ENCODE assay signal across 8 cellular contexts in genomic region chr1:162070094-162070748, GRCh38. TPM values are rescaled to one million over a fixed set of nuclear protein-coding genes. Genes with fewer than 3 reads are reported as not detected.
DNase-seq lines count a peak whose midpoint lies in the region; ATAC-seq and TF ChIP-seq lines count a peak whose summit lies in the region.

No MANE protein-coding gene starts in this region.

- H3K9me3 ChIP-seq in psoas muscle = no peaks in the 10 kb centered on the region

- no peak for DNase-seq in activated B cell treated with CpG ODN at 0.5 μM for 24 hours
- DNase-seq in foreskin fibroblast = peak in 1 of 2 donors; percentile 12
- peak in 1 of 2 donors; percentile 54 for DNase-seq in psoas muscle

- H3K36me3 Mint-ChIP-seq in activated B cell treated with CpG ODN at 0.5 μM for 24 hours (ENCODE audit: low read depth) = no peaks in the 10 kb centered on the region

- H3K36me3 ChIP-seq in psoas muscle (ENCODE audit: insufficient read depth in 1 of 2, low read depth in 1 of 2) = no peaks in the 10 kb centered on the region

- H3K4me3 ChIP-seq in foreskin fibroblast (ENCODE audit: low read depth in 1 of 2, low read length in 2 of 2) (peak overlapping the region; percentile 49 to 56), psoas muscle (peak overlapping the region; percentile 77)

- H3K27ac Mint-ChIP-seq in activated B cell treated with CpG ODN at 0.5 μM for 24 hours = no peak overlapping the region

- peak; percentile 9 for ATAC-seq in HG02938 (IDR thresholded peaks at IDR 0.05; ENCODE audit: unreplicated experiment)
- ATAC-seq in activated B cell treated with CpG ODN at 0.5 μM for 24 hours (ENCODE audit: low read depth) = no peak
- peak in 1 of 4 donors; percentile 4 for ATAC-seq in psoas muscle
- ATAC-seq in HG03354 (IDR thresholded peaks at IDR 0.05; ENCODE audit: poor library complexity, severe bottlenecking, unreplicated experiment) = no peak
- ATAC-seq in HG02678 (IDR thresholded peaks at IDR 0.05; ENCODE audit: unreplicated experiment) = no peak
- no peak for ATAC-seq in GM21526 (IDR thresholded peaks at IDR 0.05; ENCODE audit: low FRiP score, unreplicated experiment)

- H3K9me3 Mint-ChIP-seq in activated B cell treated with CpG ODN at 0.5 μM for 24 hours = no peaks in the 10 kb centered on the region

- POLR2A ChIA-PET in activated B cell treated with CpG ODN at 0.5 μM for 24 hours (lab: Charles Lee) = no interaction called here

- CTCF ChIA-PET in activated B cell treated with CpG ODN at 0.5 μM for 24 hours (lab: Charles Lee) = interaction anchor here (0.9 kb wide), 1 partner anchor 14 kb away, joined by 3 read pairs; no protein-coding TSS in a partner anchor

- peak overlapping the region; percentile 83 for H3K4me3 Mint-ChIP-seq in activated B cell treated with CpG ODN at 0.5 μM for 24 hours

- H3K27ac ChIP-seq in C4-2B (peak overlapping the region; percentile 64), psoas muscle (no peak overlapping the region)

- intact Hi-C loops in activated B cell treated with CpG ODN at 0.5 μM for 24 hours (cut with micrococcal nuclease) = no loop called here
- intact Hi-C loops in psoas muscle (cut with DNase I) = no loop called here

- peaks cover 8% of the 10 kb centered on the region for H3K4me1 ChIP-seq in psoas muscle

- peaks cover 9% of the 10 kb centered on the region for H3K4me1 Mint-ChIP-seq in activated B cell treated with CpG ODN at 0.5 μM for 24 hours

- TF ChIP-seq CTCF in C4-2B (conservative IDR thresholded peaks at IDR 0.05) (peak; percentile 25), activated B cell treated with CpG ODN at 0.5 μM for 24 hours (IDR thresholded peaks at IDR 0.05) (no peak), foreskin fibroblast (IDR thresholded peaks at IDR 0.05; ENCODE audit: low read depth, low read length) (no peak), psoas muscle (IDR thresholded peaks at IDR 0.05) (no peak)

- peaks cover 0 to 3% (median 0%) of the 10 kb centered on the region in 3 donors for H3K27me3 ChIP-seq in psoas muscle (ENCODE audit: insufficient read depth in 3 of 3, low read length in 2 of 3)

- WGBS in psoas muscle, 3 donors = 2 to 3% (median 2%) methylated on average over 29 of the region's 29 CpGs

- peaks cover 52% of the 10 kb centered on the region for H3K27me3 Mint-ChIP-seq in activated B cell treated with CpG ODN at 0.5 μM for 24 hours

RNA-seq across cellular contexts. Expression of gene NOS1AP, which starts 0.7 kb away (rescaled TPM):
- total RNA-seq in activated B cell treated with CpG ODN at 0.5 μM for 24 hours (not detected in 2 replicates), psoas muscle (under 1 TPM; 0.14 to 0.76 (median 0.49) TPM)
- under 1 TPM; 0.10 to 0.18 (median 0.10) TPM for polyA plus RNA-seq in psoas muscle

RNA-seq across cellular contexts. Expression of gene OLFML2B, which starts 46.6 kb away (rescaled TPM):
- not detected in 2 replicates for total RNA-seq in activated B cell treated with CpG ODN at 0.5 μM for 24 hours
- total RNA-seq in psoas muscle = 1 to 10 TPM; 2.2 to 9.5 (median 5.6) TPM
- 1 to 10 TPM; 1.4 to 3.8 (median 2.1) TPM for polyA plus RNA-seq in psoas muscle
